ENCODE assay signal across 9 cellular contexts in the genomic region with DNA sequence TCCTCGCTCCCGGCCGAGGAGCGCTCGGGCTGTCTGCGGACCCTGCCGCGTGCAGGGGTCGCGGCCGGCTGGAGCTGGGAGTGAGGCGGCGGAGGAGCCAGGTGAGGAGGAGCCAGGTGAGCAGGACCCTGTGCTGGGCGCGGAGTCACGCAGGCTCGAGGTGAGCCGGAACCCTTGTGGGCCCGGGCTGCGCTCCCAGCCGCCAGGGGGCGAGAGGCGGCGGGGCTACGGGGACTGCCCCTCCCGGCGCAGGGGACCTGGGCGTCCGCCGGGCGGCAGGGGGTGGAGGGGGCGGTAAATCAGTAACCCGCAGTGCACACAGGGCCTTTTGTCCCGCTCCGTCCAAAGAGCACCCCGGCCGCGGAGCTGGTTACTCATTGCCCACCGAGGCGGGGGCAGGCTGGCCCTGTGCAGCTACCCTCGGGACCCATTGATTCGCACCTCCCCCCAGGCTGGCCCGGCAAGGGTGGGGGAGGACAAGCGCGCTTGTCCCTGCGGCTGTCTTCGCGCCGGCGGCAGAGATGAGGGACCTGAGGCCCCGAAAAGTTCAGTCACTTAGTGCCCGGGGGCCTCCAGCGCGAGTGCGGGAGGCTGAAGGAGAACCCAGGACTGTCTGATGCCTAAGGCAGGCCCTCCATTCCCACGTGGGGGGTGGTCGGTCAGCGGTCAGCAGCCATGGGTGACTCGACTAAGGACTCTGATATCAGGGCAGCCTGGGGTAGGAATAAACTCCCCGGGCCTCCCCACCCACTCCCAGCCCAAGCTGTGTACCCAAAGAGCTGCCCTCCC.
DNase-seq lines count a peak whose midpoint lies in the region; ATAC-seq and TF ChIP-seq lines count a peak whose summit lies in the region.
"Had no signal": no experiment of that assay in that cellular context is flagged by ENCODE, and none has a peak within 500 bp of the region (broad histone marks: within the 10 kb centered on the region; RNA-seq: fewer than 3 reads in every experiment).

No MANE protein-coding gene starts in this region.

- peaks cover 10% of the 10 kb centered on the region for H3K27me3 Mint-ChIP-seq in activated naive CD8-positive, alpha-beta T cell treated with anti-CD3 and anti-CD28 coated beads, Interleukin-2, amount 50 U/mL, for 24 hours

- H3K27ac ChIP-seq in SK-N-MC: no peak overlapping the region

- H3K4me1 Mint-ChIP-seq in activated naive CD8-positive, alpha-beta T cell treated with anti-CD3 and anti-CD28 coated beads, Interleukin-2, amount 50 U/mL, for 24 hours: peaks cover 4% of the 10 kb centered on the region

- no peaks in the 10 kb centered on the region for H3K36me3 ChIP-seq in SK-N-MC (ENCODE audit: insufficient read depth, low read length)

- peak; percentile 35 for TF ChIP-seq CTCF in AG09319 (IDR thresholded peaks at IDR 0.05; ENCODE audit: low read depth, low read length)

- H3K9ac ChIP-seq in SK-N-MC (ENCODE audit: insufficient read length): peak overlapping the region; percentile 73

- no peak overlapping the region for H3K4me3 Mint-ChIP-seq in activated naive CD8-positive, alpha-beta T cell treated with anti-CD3 and anti-CD28 coated beads, Interleukin-2, amount 50 U/mL, for 24 hours

- no peaks in the 10 kb centered on the region for H3K9me3 Mint-ChIP-seq in activated naive CD8-positive, alpha-beta T cell treated with anti-CD3 and anti-CD28 coated beads, Interleukin-2, amount 50 U/mL, for 24 hours
- H3K9me3 Mint-ChIP-seq: IgD-negative memory B cell had no signal

- H3K9me3 ChIP-seq in SK-N-MC (ENCODE audit: low read depth, low read length): no peaks in the 10 kb centered on the region

- H3K4me3 ChIP-seq in SK-N-MC: peak overlapping the region; percentile 89

- DNase-seq in AG09319 (ENCODE audit: extremely low read depth, low read depth) (no peak), SK-N-MC (ENCODE audit: low read depth, low spot score) (no peak), iPS-NIHi7 (ENCODE audit: extremely low spot score) (peak; percentile 90), NCI-H128 (lab: John Stamatoyannopoulos, UW; ENCODE audit: unreplicated experiment) (no peak)
- DNase-seq in activated naive CD8-positive, alpha-beta T cell treated with anti-CD3 and anti-CD28 coated beads, Interleukin-2, amount 50 U/mL, for 24 hours: peak; percentile 61
- peak; percentile 51 for DNase-seq in stimulated activated CD4-positive, alpha-beta T cell treated with anti-CD3 and anti-CD28 coated beads, Interleukin-1b, Interleukin-23, amount 100 ng/mL, for 48 hours

- H3K36me3 Mint-ChIP-seq in activated naive CD8-positive, alpha-beta T cell treated with anti-CD3 and anti-CD28 coated beads, Interleukin-2, amount 50 U/mL, for 24 hours (ENCODE audit: low read depth): no peaks in the 10 kb centered on the region
- H3K36me3 Mint-ChIP-seq: IgD-negative memory B cell had no signal

- H3K27ac Mint-ChIP-seq in activated naive CD8-positive, alpha-beta T cell treated with anti-CD3 and anti-CD28 coated beads, Interleukin-2, amount 50 U/mL, for 24 hours: no peak overlapping the region

- ATAC-seq in GM19023 (IDR thresholded peaks at IDR 0.05; ENCODE audit: unreplicated experiment) (peak; percentile 63), HG03354 (IDR thresholded peaks at IDR 0.05; ENCODE audit: poor library complexity, severe bottlenecking, unreplicated experiment) (peak; percentile 79)
- peak; percentile 75 for ATAC-seq in activated naive CD8-positive, alpha-beta T cell treated with anti-CD3 and anti-CD28 coated beads, Interleukin-2, amount 50 U/mL, for 24 hours

Comparison
In these comparisons a context has a peak if more than half of its experiments do, and no peak if none do; other contexts are left out.
1. DNase-seq: peak in activated naive CD8-positive, alpha-beta T cell treated with anti-CD3 and anti-CD28 coated beads, Interleukin-2, amount 50 U/mL, for 24 hours (single experiment), iPS-NIHi7 (single experiment) and stimulated activated CD4-positive, alpha-beta T cell treated with anti-CD3 and anti-CD28 coated beads, Interleukin-1b, Interleukin-23, amount 100 ng/mL, for 48 hours (single experiment); none in AG09319 (single experiment), SK-N-MC (single experiment) and NCI-H128 (single experiment).
2. Peak in every context shown above with its lines, with median percentiles within 50 percentile points of each other: ATAC-seq.